ENCODE assay signal across 8 cellular contexts in genomic region chr2:222939208-222939846, GRCh38.
DNase-seq lines count a peak whose midpoint lies in the region; ATAC-seq and TF ChIP-seq lines count a peak whose summit lies in the region.

No MANE protein-coding gene starts in this region.

- POLR2A ChIA-PET in WTC11 (lab: Charles Lee), result interaction anchor here (0.5 kb wide), 1 partner anchor 224 kb away, joined by 3 read pairs; no protein-coding TSS in a partner anchor

- peak; percentile 54 for TF ChIP-seq CTCF in WTC11 (IDR thresholded peaks at IDR 0.05)

- DNase-seq in activated gamma-delta T cell treated with Interleukin-2 at 50 U/mL for 16 hours (peak; percentile 39), activated gamma-delta T cell (lab: John Stamatoyannopoulos, UW) (no peak), NCI-H1105 treated with DMSO at 0.1 percent for 48 hours (lab: John Stamatoyannopoulos, UW) (peak; percentile 64), WTC11 (ENCODE audit: low spot score) (peak; percentile 86), memory B cell (ENCODE audit: low spot score in 2 of 2) (peak; percentile 50 to 56)
- peak; percentile 38 to 56 for DNase-seq in central memory CD8-positive, alpha-beta T cell (ENCODE audit: low spot score in 2 of 2)
- peak; percentile 21 for DNase-seq in stimulated activated naive CD4-positive, alpha-beta T cell treated with Interleukin-2 at 50 U/mL for 16 hours (lab: John Stamatoyannopoulos, UW)

- ATAC-seq in HG02571 (IDR thresholded peaks at IDR 0.05; ENCODE audit: unreplicated experiment) (peak; percentile 78), WTC11 (peak; percentile 99), memory B cell (ENCODE audit: low read depth) (peak; percentile 77)
- ATAC-seq in central memory CD8-positive, alpha-beta T cell (replicated peaks; ENCODE audit: extremely low read depth, poor library complexity, severe bottlenecking), result peak; percentile 60

- H3K4me1 Mint-ChIP-seq in WTC11 (peaks cover 12% of the 10 kb centered on the region), memory B cell (no peaks in the 10 kb centered on the region)
- H3K4me1 Mint-ChIP-seq in central memory CD8-positive, alpha-beta T cell, result no peaks in the 10 kb centered on the region

- H3K4me3 Mint-ChIP-seq in WTC11 (no peak overlapping the region), memory B cell (no peak overlapping the region)
- H3K4me3 Mint-ChIP-seq in central memory CD8-positive, alpha-beta T cell, result no peak overlapping the region

- H3K36me3 Mint-ChIP-seq in WTC11 (peaks cover 43% of the 10 kb centered on the region), memory B cell (peaks cover 31% of the 10 kb centered on the region)
- peaks cover 20% of the 10 kb centered on the region for H3K36me3 Mint-ChIP-seq in central memory CD8-positive, alpha-beta T cell (ENCODE audit: insufficient read depth)

- H3K27me3 Mint-ChIP-seq in WTC11 (ENCODE audit: low read depth) (no peaks in the 10 kb centered on the region), memory B cell (no peaks in the 10 kb centered on the region)
- H3K27me3 Mint-ChIP-seq in central memory CD8-positive, alpha-beta T cell, result no peaks in the 10 kb centered on the region

- H3K9me3 Mint-ChIP-seq in WTC11 (peaks cover 23% of the 10 kb centered on the region), memory B cell (peaks cover 9% of the 10 kb centered on the region)
- H3K9me3 Mint-ChIP-seq in central memory CD8-positive, alpha-beta T cell, result peaks cover 5% of the 10 kb centered on the region

- 0 out of 2 replicates have a peak overlapping the region, but pooled peaks have one; percentile 19 for H3K27ac Mint-ChIP-seq in WTC11
- H3K27ac Mint-ChIP-seq in central memory CD8-positive, alpha-beta T cell (ENCODE audit: low read depth), result no peak overlapping the region
- H3K27ac Mint-ChIP-seq in memory B cell, result no peak overlapping the region

- CTCF ChIA-PET in WTC11 (lab: Charles Lee), result interaction anchor here (0.5 to 2.9 kb wide), 40 partner anchors 8 to 354 kb away, joined by 3 to 20 read pairs (median 4); no protein-coding TSS in a partner anchor

TF ChIP-seq in WTC11, 78 proteins besides CTCF, POLR2A, EP300 and RAD21:
- TF ChIP-seq IRF2 (CRISPR knock-in tag; IDR thresholded peaks at IDR 0.05; ENCODE audit: borderline replicate concordance, low read depth), result no peak
- no peak for TF ChIP-seq RORB (CRISPR knock-in tag; IDR thresholded peaks at IDR 0.05)
- TF ChIP-seq ZNF138 (CRISPR knock-in tag; conservative IDR thresholded peaks at IDR 0.05), result no peak
- no peak for TF ChIP-seq CREB1 (CRISPR knock-in tag; IDR thresholded peaks at IDR 0.05)
- no peak for TF ChIP-seq ZNF317 (CRISPR knock-in tag; IDR thresholded peaks at IDR 0.05; ENCODE audit: borderline replicate concordance, low read depth)
- TF ChIP-seq, protein P1, sequence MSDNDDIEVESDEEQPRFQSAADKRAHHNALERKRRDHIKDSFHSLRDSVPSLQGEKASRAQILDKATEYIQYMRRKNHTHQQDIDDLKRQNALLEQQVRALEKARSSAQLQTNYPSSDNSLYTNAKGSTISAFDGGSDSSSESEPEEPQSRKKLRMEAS (CRISPR knock-in tag; IDR thresholded peaks at IDR 0.05), result no peak
- no peak for TF ChIP-seq NFE2L1 (CRISPR knock-in tag; IDR thresholded peaks at IDR 0.05)
- TF ChIP-seq, protein P2, sequence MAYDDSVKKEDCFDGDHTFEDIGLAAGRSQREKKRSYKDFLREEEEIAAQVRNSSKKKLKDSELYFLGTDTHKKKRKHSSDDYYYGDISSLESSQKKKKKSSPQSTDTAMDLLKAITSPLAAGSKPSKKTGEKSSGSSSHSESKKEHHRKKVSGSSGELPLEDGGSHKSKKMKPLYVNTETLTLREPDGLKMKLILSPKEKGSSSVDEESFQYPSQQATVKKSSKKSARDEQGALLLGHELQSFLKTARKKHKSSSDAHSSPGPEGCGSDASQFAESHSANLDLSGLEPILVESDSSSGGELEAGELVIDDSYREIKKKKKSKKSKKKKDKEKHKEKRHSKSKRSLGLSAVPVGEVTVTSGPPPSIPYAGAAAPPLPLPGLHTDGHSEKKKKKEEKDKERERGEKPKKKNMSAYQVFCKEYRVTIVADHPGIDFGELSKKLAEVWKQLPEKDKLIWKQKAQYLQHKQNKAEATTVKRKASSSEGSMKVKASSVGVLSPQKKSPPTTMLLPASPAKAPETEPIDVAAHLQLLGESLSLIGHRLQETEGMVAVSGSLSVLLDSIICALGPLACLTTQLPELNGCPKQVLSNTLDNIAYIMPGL (CRISPR knock-in tag; IDR thresholded peaks at IDR 0.05), result no peak
TF ChIP-seq in WTC11: peak in this region for 0.
